8 cellular contexts compared by ENCODE assay signal in genomic region chr21:20998886-20999285, GRCh38. TPM values are rescaled to one million over a fixed set of nuclear protein-coding genes. Genes with fewer than 3 reads are reported as not detected.
DNase-seq lines count a peak whose midpoint lies in the region; ATAC-seq and TF ChIP-seq lines count a peak whose summit lies in the region.

No MANE protein-coding gene starts in this region.

- H3K9me3 ChIP-seq in A673 (ENCODE audit: low read depth, low read length, poor library complexity, severe bottlenecking) (no peaks in the 10 kb centered on the region), HUES6 (ENCODE audit: control insufficient read depth, insufficient read depth, low read depth, low read length) (no peaks in the 10 kb centered on the region)

- H3K4me3 ChIP-seq in A673 (ENCODE audit: low read depth, low read length, poor library complexity, severe bottlenecking) (peak overlapping the region; percentile 84), HUES6 (ENCODE audit: low read depth, low read length) (peak overlapping the region; percentile 86), dorsolateral prefrontal cortex (peak overlapping the region; percentile 63 to 93 (median 79))

- CTCF ChIA-PET in A673 (lab: Charles Lee), result interaction anchor here (0.7 kb wide), 1 partner anchor 8 kb away, joined by 7 read pairs; no protein-coding TSS in a partner anchor

- peak overlapping the region; percentile 83 for H3K4me3 Mint-ChIP-seq in nephron progenitor cell

- H3K27ac Mint-ChIP-seq in nephron progenitor cell, result no peak overlapping the region

- H3K36me3 ChIP-seq in A673 (ENCODE audit: insufficient read depth, low read length, poor library complexity, severe bottlenecking), result no peaks in the 10 kb centered on the region
- H3K36me3 ChIP-seq in HUES6 (ENCODE audit: control insufficient read depth, insufficient read depth, low read length), result no peaks in the 10 kb centered on the region

- H3K4me1 ChIP-seq in A673 (ENCODE audit: insufficient read depth, low read length, poor library complexity, severe bottlenecking) (peaks cover 18% of the 10 kb centered on the region), HUES6 (ENCODE audit: control insufficient read depth, insufficient read depth, low read length) (peaks cover 5% of the 10 kb centered on the region)

- ATAC-seq in HG03025 (IDR thresholded peaks at IDR 0.05; ENCODE audit: low FRiP score, unreplicated experiment) (no peak), GM18907 (IDR thresholded peaks at IDR 0.05; ENCODE audit: unreplicated experiment) (no peak)

- H3K9ac ChIP-seq in HUES6 (ENCODE audit: low read length), result no peak overlapping the region

- H3K27ac ChIP-seq in A673 (ENCODE audit: low read depth, low read length, poor library complexity, severe bottlenecking) (peak overlapping the region; percentile 6), HUES6 (ENCODE audit: low read depth, low read length) (no peak overlapping the region), dorsolateral prefrontal cortex (peak overlapping the region in 58 of 59 donors; percentile 1 to 96 (median 85))

- DNase-seq in A673 (ENCODE audit: low spot score) (no peak), dorsolateral prefrontal cortex (no peak), nephron progenitor cell (no peak), GF-D8 (lab: John Stamatoyannopoulos, UW) (no peak), NCI-H345 (lab: John Stamatoyannopoulos, UW) (no peak)

- peaks cover 44% of the 10 kb centered on the region for H3K27me3 Mint-ChIP-seq in nephron progenitor cell (ENCODE audit: low read depth, poor library complexity)

- H3K27me3 ChIP-seq in A673 (replicated peaks; ENCODE audit: insufficient read depth, low read depth, low read length, poor library complexity) (no peaks in the 10 kb centered on the region), HUES6 (ENCODE audit: control insufficient read depth, insufficient read depth, low read length) (peaks cover 41% of the 10 kb centered on the region), dorsolateral prefrontal cortex (no peaks in the 10 kb centered on the region)

- no peaks in the 10 kb centered on the region for H3K9me3 Mint-ChIP-seq in nephron progenitor cell

- BruUV-seq in A673 (replicated peaks; lab: Mats Ljungman, UMichigan), result no TSS peak

- H3K4me1 Mint-ChIP-seq in nephron progenitor cell, result peaks cover 6% of the 10 kb centered on the region

- intact Hi-C loops in A673 (cut with micrococcal nuclease; ENCODE audit: unreplicated experiment), result loop anchor here (2.0 kb wide), 1 partner anchor 234 kb away; no protein-coding TSS in a partner anchor
- intact Hi-C loops in dorsolateral prefrontal cortex (cut with DNase I), result loop anchor here (2.0 to 10.0 kb wide), 3 partner anchors 98 to 373 kb away; no protein-coding TSS in a partner anchor

- H3K36me3 Mint-ChIP-seq in nephron progenitor cell (ENCODE audit: low read depth), result no peaks in the 10 kb centered on the region

- POLR2A ChIA-PET in A673 (lab: Charles Lee; ENCODE audit: low non-redundant PET), result no interaction called here

- TF ChIP-seq CTCF in A673 (conservative IDR thresholded peaks at IDR 0.05; ENCODE audit: low read depth, low read length) (no peak), dorsolateral prefrontal cortex (IDR thresholded peaks at IDR 0.05 in 54 of 56, conservative IDR thresholded peaks at IDR 0.05 in 2 of 56; ENCODE audit: low read depth in 1 of 56, partially characterized antibody in 56 of 56) (no peak), nephron progenitor cell (IDR thresholded peaks at IDR 0.05) (no peak)

RNA-seq across cellular contexts. Expression of gene NCAM2, which starts 0.7 kb away (rescaled TPM):
- 36.0 and 38.2 TPM in 2 replicates for total RNA-seq in A673 (2021)
- total RNA-seq in dorsolateral prefrontal cortex, result 100 to 1,000 TPM; 102 to 293 (median 180) TPM
